In the genomic region with DNA sequence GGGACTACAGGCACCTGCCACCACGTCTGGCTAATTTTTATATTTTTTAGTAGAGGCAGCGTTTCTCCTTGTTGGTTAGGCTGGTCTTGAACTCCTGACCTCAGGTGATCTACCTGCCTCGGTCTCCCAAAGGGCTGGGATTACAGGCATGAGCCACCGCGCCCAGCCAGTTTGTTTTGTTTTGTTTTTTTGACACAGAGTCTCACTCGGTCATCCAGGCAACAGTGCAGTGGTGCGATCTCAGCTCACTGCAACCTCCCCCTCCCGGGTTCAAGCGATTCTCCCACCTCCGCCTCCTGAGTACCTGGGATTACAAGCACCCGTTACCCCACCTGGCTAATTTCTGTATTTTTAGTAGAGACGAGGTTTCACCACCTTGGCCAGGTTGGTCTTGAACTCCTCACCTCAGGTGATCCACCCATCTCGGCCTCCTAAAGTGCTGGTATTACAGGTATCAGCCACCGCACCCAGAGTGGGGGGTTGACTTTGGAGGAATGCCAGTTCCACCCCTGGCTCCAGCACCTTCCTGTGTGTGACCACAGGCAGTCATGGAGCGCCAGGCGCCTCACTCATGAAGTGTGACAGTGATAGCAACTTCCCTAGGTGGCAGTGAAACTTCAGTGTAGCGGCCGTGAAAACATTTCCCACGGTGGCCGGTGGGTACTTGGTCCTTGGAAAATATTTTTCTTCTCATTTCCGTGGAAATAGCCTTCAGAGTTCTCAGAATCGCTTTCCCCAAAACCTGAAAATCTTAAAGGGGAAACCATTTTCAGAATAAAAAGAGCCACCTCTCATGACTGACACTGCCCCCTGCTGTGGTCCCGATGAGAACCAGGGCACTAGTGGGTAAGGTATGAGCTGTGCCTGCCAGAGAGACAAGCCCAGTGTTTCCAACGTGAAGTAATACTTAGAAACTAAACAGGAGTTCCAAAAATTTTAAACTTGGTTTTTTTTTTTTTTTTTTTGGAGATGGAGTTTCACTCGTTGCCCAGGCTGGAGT, we compare ENCODE assay signal across 14 cellular contexts. TPM values are rescaled to one million over a fixed set of nuclear protein-coding genes. Genes with fewer than 3 reads are reported as not detected.
DNase-seq lines count a peak whose midpoint lies in the region; ATAC-seq, FAIRE-seq and TF ChIP-seq lines count a peak whose summit lies in the region.
"Had no signal": no experiment of that assay in that cellular context is flagged by ENCODE, and none has a peak within 500 bp of the region (broad histone marks: within the 10 kb centered on the region; RNA-seq: fewer than 3 reads in every experiment).

No MANE protein-coding gene starts in this region.

- RAD21 ChIA-PET in GM12878 (lab: Charles Lee; ENCODE audit: unreplicated experiment), result no interaction called here

- H3K9ac ChIP-seq in MM.1S (ENCODE audit: low read length), result no peak overlapping the region
- H3K9ac ChIP-seq in GM12878 (ENCODE audit: control insufficient read depth, insufficient read depth, low read length), result no peak overlapping the region

- CTCF ChIA-PET in activated CD4-positive, alpha-beta T cell treated with anti-CD3 and anti-CD28 coated beads for 36 hours (lab: Charles Lee), result interaction anchor here (0.7 kb wide), 1 partner anchor 12 kb away, joined by 3 read pairs; no protein-coding TSS in a partner anchor
- CTCF ChIA-PET in GM12878 (lab: Yijun Ruan, JAX), result interaction anchor here (1.2 kb wide), 1 partner anchor 238 kb away, joined by 3 read pairs; no protein-coding TSS in a partner anchor

- H3K9me3 ChIP-seq in MM.1S (replicated peaks; ENCODE audit: insufficient read depth, low read length) (no peaks in the 10 kb centered on the region), GM12878 (replicated peaks; ENCODE audit: control insufficient read depth, insufficient read depth, low read length) (no peaks in the 10 kb centered on the region)
- H3K9me3 ChIP-seq: right lobe of liver had no signal

- H3K4me2 ChIP-seq in MM.1S (ENCODE audit: low read depth, low read length) (no peak overlapping the region), GM12878 (ENCODE audit: control insufficient read depth, insufficient read depth) (no peak overlapping the region)

- POLR2A ChIA-PET in activated CD4-positive, alpha-beta T cell treated with anti-CD3 and anti-CD28 coated beads for 36 hours (lab: Charles Lee), result no interaction called here
- POLR2A ChIA-PET in GM12878 (lab: Charles Lee), result interaction anchor here (0.7 kb wide), 1 partner anchor 758 kb away, joined by 5 read pairs; no protein-coding TSS in a partner anchor

- H3K27ac Mint-ChIP-seq in activated CD4-positive, alpha-beta T cell treated with anti-CD3 and anti-CD28 coated beads for 36 hours, result no peak overlapping the region
- H3K27ac Mint-ChIP-seq: stimulated activated memory B cell treated with anti-CD40 and anti-IgM and Interleukin-4, amounts not matched to agents 10 μg/mL and 1 μg/mL and 100 μg/mL, for 72 hours had no signal

- peaks cover 10% of the 10 kb centered on the region for H3K36me3 Mint-ChIP-seq in activated CD4-positive, alpha-beta T cell treated with anti-CD3 and anti-CD28 coated beads for 36 hours (ENCODE audit: low read depth)
- H3K36me3 Mint-ChIP-seq: stimulated activated memory B cell treated with anti-CD40 and anti-IgM and Interleukin-4, amounts not matched to agents 10 μg/mL and 1 μg/mL and 100 μg/mL, for 72 hours had no signal

- H3F3A ChIP-seq in MM.1S (ENCODE audit: insufficient read depth, low read length), result 0 out of 2 replicates have a peak, but pooled peaks cover 5% of the 10 kb centered on the region

- no peak overlapping the region for H3K4me3 Mint-ChIP-seq in activated CD4-positive, alpha-beta T cell treated with anti-CD3 and anti-CD28 coated beads for 36 hours
- H3K4me3 Mint-ChIP-seq: activated T-cell treated with anti-CD3 and anti-CD28 coated beads, Interleukin-2, amount 50 U/mL, for 4 hours; stimulated activated memory B cell treated with anti-CD40 and anti-IgM and Interleukin-4, amounts not matched to agents 10 μg/mL and 1 μg/mL and 100 μg/mL, for 72 hours had no signal

- no peak overlapping the region for H3K27ac ChIP-seq in MM.1S (ENCODE audit: low read length)
- H3K27ac ChIP-seq in GM12878 (ENCODE audit: control insufficient read depth, insufficient read depth), result no peak overlapping the region
- H3K27ac ChIP-seq: right lobe of liver had no signal

- TF ChIP-seq POLR2A in GM12878 (IDR thresholded peaks at IDR 0.05; ENCODE audit: low read depth, low read length), result peak; percentile 26; the same call in 1 of the 2 replicates

- FAIRE-seq in GM12878 (lab: Jason Lieb, UNC), result no peak
- FAIRE-seq: keratinocyte had no signal

- TF ChIP-seq CTCF in MM.1S (IDR thresholded peaks at IDR 0.05; ENCODE audit: low read length) (peak; percentile 22; the same call in 1 of the 2 replicates), GM12878 (IDR thresholded peaks at IDR 0.05 in 2 of 3, conservative IDR thresholded peaks at IDR 0.05 in 1 of 3; ENCODE audit: control insufficient read depth in 2 of 3, extremely low read depth in 1 of 3, insufficient read depth in 1 of 3, low read depth in 3 of 3, low read length in 3 of 3) (peak in 2 of 3 experiments; percentile 4 to 14; a peak in 1 of 6 replicates)

- H2AFZ ChIP-seq in MM.1S (ENCODE audit: low read length) (no peak overlapping the region), GM12878 (ENCODE audit: control insufficient read depth, low read depth, low read length) (no peak overlapping the region)

- H3K27me3 ChIP-seq in MM.1S (replicated peaks; ENCODE audit: insufficient read depth, low read length) (peaks cover 49% of the 10 kb centered on the region), GM12878 (replicated peaks in 1 of 2; ENCODE audit: control insufficient read depth in 2 of 2, insufficient read depth in 2 of 2, low read length in 1 of 2) (no peaks in the 10 kb centered on the region)
- H3K27me3 ChIP-seq: right lobe of liver had no signal

- BruUV-seq in GM12878 (replicated peaks; lab: Mats Ljungman, UMichigan), result no TSS peak

- H3K4me1 Mint-ChIP-seq in activated CD4-positive, alpha-beta T cell treated with anti-CD3 and anti-CD28 coated beads for 36 hours, result peaks cover 36% of the 10 kb centered on the region

- H3K9me3 Mint-ChIP-seq in activated CD4-positive, alpha-beta T cell treated with anti-CD3 and anti-CD28 coated beads for 36 hours (ENCODE audit: low read depth), result no peaks in the 10 kb centered on the region
- H3K9me3 Mint-ChIP-seq: activated T-cell treated with anti-CD3 and anti-CD28 coated beads, Interleukin-2, amount 50 U/mL, for 4 hours had no signal

- in situ Hi-C loops in GM12878 (cut with MboI), result no loop called here

- H3K36me3 ChIP-seq in MM.1S (replicated peaks; ENCODE audit: insufficient read depth, low read length) (no peaks in the 10 kb centered on the region), GM12878 (ENCODE audit: control insufficient read depth in 2 of 2, insufficient read depth in 2 of 2, low read length in 1 of 2) (no peaks in the 10 kb centered on the region)
- H3K36me3 ChIP-seq: right lobe of liver had no signal

- no peaks in the 10 kb centered on the region for H3K4me1 ChIP-seq in MM.1S (ENCODE audit: low read length)
- H3K4me1 ChIP-seq in GM12878 (ENCODE audit: control insufficient read depth, insufficient read depth, low read length), result peaks cover 3% of the 10 kb centered on the region

- H3K4me3 ChIP-seq in MM.1S (ENCODE audit: low read length), result no peak overlapping the region
- no peak overlapping the region for H3K4me3 ChIP-seq in GM12878
- H3K4me3 ChIP-seq: right lobe of liver had no signal

- no peaks in the 10 kb centered on the region for H3K9me2 ChIP-seq in MM.1S (replicated peaks; ENCODE audit: insufficient read depth, low read length)

- peaks cover 12% of the 10 kb centered on the region for H3K27me3 Mint-ChIP-seq in activated CD4-positive, alpha-beta T cell treated with anti-CD3 and anti-CD28 coated beads for 36 hours

- DNase-seq in activated CD4-positive, alpha-beta T cell treated with anti-CD3 and anti-CD28 coated beads for 36 hours, result peak; percentile 54
- no peak for DNase-seq in activated CD4-positive, alpha-beta T cell treated with anti-CD3 and anti-CD28 coated beads, Interleukin-2, amount 50 U/mL, for 4 hours
- no peak for DNase-seq in MM.1S
- DNase-seq in GM12878 (ENCODE audit: low read depth, low spot score), result no peak
- DNase-seq in sciatic nerve (ENCODE audit: low spot score), result peak; percentile 55
- DNase-seq in HPDE6-E6E7 (ENCODE audit: extremely low spot score), result no peak
- no peak for DNase-seq in HCEC 1CT
- DNase-seq: activated T-cell treated with anti-CD3 and anti-CD28 coated beads, Interleukin-2, amount 50 U/mL, for 4 hours; effector memory CD4-positive, alpha-beta T cell; SHP77 had no signal

- TF ChIP-seq RAD21 in GM12878 (IDR thresholded peaks at IDR 0.05; ENCODE audit: insufficient read depth, low read depth, low read length), result no peak

- SMC1A ChIA-PET in GM12878 (lab: Charles Lee; ENCODE audit: uncharacterized antibody, unreplicated experiment), result interaction anchor here (1.3 kb wide), 1 partner anchor 238 kb away, joined by 4 read pairs; no protein-coding TSS in a partner anchor

- ATAC-seq in activated CD4-positive, alpha-beta T cell treated with anti-CD3 and anti-CD28 coated beads for 36 hours, result no peak
- ATAC-seq in GM12878 (0 out of 3 replicates have a peak, but pooled peaks have one; percentile 19), sciatic nerve (no peak), HG03280 (IDR thresholded peaks at IDR 0.05; ENCODE audit: unreplicated experiment) (no peak)
- ATAC-seq: activated T-cell treated with anti-CD3 and anti-CD28 coated beads, Interleukin-2, amount 50 U/mL, for 4 hours; stimulated activated memory B cell treated with anti-CD40 and anti-IgM and Interleukin-4, amounts not matched to agents 10 μg/mL and 1 μg/mL and 100 μg/mL, for 72 hours had no signal

- intact Hi-C loops in activated CD4-positive, alpha-beta T cell treated with anti-CD3 and anti-CD28 coated beads for 36 hours (cut with DNase I, micrococcal nuclease), result loop anchor here (1.0 to 5.0 kb wide), 4 partner anchors 7 to 238 kb away; a partner anchor contains a TSS
- intact Hi-C loops in GM12878 (cut with micrococcal nuclease; ENCODE audit: unreplicated experiment), result no loop called here
- intact Hi-C loops in sciatic nerve (cut with DNase I), result no loop called here

- no peaks in the 10 kb centered on the region for H3K79me2 ChIP-seq in MM.1S (ENCODE audit: low read length)
- H3K79me2 ChIP-seq in GM12878 (ENCODE audit: control insufficient read depth, insufficient read depth, low read length), result no peaks in the 10 kb centered on the region

- H4K20me1 ChIP-seq in MM.1S (ENCODE audit: insufficient read depth, low read length) (no peaks in the 10 kb centered on the region), GM12878 (ENCODE audit: control insufficient read depth, insufficient read depth) (no peaks in the 10 kb centered on the region; the same call in 1 of the 2 replicates)

- 35% methylated on average over 25 of the region's 25 CpGs for WGBS in GM12878 (ENCODE audit: insufficient coverage, insufficient replicate concordance, low lambda C conversion rate, missing lambda C conversion rate)

- no peak for TF ChIP-seq EP300 in GM12878 (IDR thresholded peaks at IDR 0.05; ENCODE audit: borderline replicate concordance in 1 of 2, control insufficient read depth in 1 of 2, low read depth in 2 of 2, low read length in 2 of 2)

RNA-seq across cellular contexts. Expression of a gene that starts 48.6 kb away (rescaled TPM):
- 10 to 100 TPM; 34.0 to 46.5 TPM for total RNA-seq in activated CD4-positive, alpha-beta T cell treated with anti-CD3 and anti-CD28 coated beads for 36 hours
- total RNA-seq in GM12878 (2013; cell fraction: nucleolus; rRNA removed), result 80.3 and 92.9 TPM in 2 replicates
- total RNA-seq in GM12878 (2014; rRNA removed), result 13.8 and 17.5 TPM in 2 replicates
- total RNA-seq in GM12878 (2014; rRNA removed; fragmentation: Illumina TruSeq; extraction: Trizol), result 15.2 and 17.1 TPM in 2 replicates
- total RNA-seq in GM12878 (2021), result 39.4 and 41.3 TPM in 2 replicates
- polyA plus RNA-seq in GM12878 (2011; ENCODE audit: low read depth), result 5.7 TPM
- polyA plus RNA-seq in GM12878 (2011; rRNA removed), result 8.8 and 14.1 TPM in 2 replicates
- polyA plus RNA-seq in GM12878 (2011; cell fraction: cytosol; rRNA removed), result 31.6 and 36.1 TPM in 2 replicates
- polyA plus RNA-seq in GM12878 (2011; cell fraction: nucleus; rRNA removed), result 51.0 and 92.6 TPM in 2 replicates
- polyA plus RNA-seq in GM12878 (2012), result 12.8 and 13.8 TPM in 2 replicates
- polyA plus RNA-seq in GM12878 (2014; fragmentation: Illumina TruSeq; extraction: Trizol), result 10.3 and 19.8 TPM in 2 replicates
- 1 to 10 TPM; 2.1 to 9.1 TPM for polyA plus RNA-seq in GM12878 (2014; fragmentation: Nextera tagmentation; extraction: Ambion mirVana)
- polyA plus RNA-seq in GM12878 (2014; rRNA removed), result 45.3 and 51.8 TPM in 2 replicates
- 10 to 100 TPM; 37.7 to 40.1 TPM for polyA plus RNA-seq in GM12878 (2016; fragmentation: Nextera tagmentation; extraction: Ambion mirVana)
- 18.7 and 29.2 TPM in 2 replicates for polyA minus RNA-seq in GM12878 (2011; rRNA and poly(A)+ RNA removed)
- 6.8 and 11.0 TPM in 2 replicates for polyA minus RNA-seq in GM12878 (2011; cell fraction: cytosol; rRNA and poly(A)+ RNA removed)
- polyA minus RNA-seq in GM12878 (2011; cell fraction: nucleus; rRNA and poly(A)+ RNA removed), result 28.5 and 46.7 TPM in 2 replicates
- total RNA-seq in sciatic nerve, result 13.0 TPM

Comparison
In these comparisons a context has a peak if more than half of its experiments do, and no peak if none do; other contexts are left out.
1. DNase-seq: peak in activated CD4-positive, alpha-beta T cell treated with anti-CD3 and anti-CD28 coated beads for 36 hours (single experiment) and sciatic nerve (single experiment); none in activated CD4-positive, alpha-beta T cell treated with anti-CD3 and anti-CD28 coated beads, Interleukin-2, amount 50 U/mL, for 4 hours (0 of 2), MM.1S (single experiment), GM12878 (single experiment), HPDE6-E6E7 (single experiment) and HCEC 1CT (single experiment).
2. intact Hi-C loops: an anchor here in activated CD4-positive, alpha-beta T cell treated with anti-CD3 and anti-CD28 coated beads for 36 hours (1.0 to 5.0 kb wide); none called in GM12878 and sciatic nerve.